In the genomic region with DNA sequence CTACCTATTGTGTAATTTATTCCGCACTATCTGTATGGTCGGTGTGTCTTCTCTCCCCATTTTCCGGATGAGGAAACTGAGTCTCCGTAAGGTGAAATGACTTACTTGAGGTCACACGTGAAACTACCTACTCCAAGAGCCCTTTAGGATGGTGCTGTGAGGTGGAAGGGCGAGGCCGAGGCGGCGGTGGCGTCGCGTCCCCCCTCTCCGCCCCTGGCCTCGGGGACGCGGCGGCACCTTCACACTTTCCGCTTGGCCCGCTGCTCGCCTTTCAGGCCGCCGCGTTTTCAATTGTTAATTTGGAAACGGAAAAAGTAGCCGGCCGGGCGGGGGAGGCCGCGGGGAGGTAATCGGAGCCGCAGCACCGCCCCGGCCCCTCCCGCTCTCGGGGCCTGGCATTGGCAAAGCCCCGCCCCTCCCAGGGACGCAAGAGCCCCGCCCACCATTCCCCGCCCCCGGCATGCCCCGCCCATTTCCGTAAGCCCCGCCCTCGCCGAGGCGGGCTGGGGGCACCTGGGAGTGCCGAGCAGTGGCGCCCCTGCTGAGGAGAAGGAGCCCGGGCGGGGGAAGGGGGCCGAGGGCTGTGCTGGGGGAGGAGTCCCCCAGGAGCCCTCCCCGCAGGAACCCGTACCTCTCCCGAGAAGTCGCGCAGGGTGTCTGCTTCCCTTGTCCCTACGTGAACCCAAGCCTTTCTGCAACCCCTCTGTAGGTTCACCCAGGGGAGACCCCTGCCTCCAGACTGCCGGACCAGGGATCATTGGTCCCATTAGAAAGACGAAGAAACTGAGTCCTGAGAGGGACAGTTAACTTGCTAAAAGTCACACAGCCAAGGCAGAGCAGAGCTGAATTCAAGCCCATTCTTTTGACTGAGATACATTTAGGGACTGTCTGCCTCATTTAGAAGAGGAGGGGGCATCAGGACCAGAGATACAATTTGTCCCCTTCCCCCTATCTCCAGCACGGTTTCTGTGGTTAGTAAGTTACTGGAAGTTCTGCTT, we compare ENCODE assay signal across 8 cellular contexts. TPM values are rescaled to one million over a fixed set of nuclear protein-coding genes. Genes with fewer than 3 reads are reported as not detected.
DNase-seq lines count a peak whose midpoint lies in the region; ATAC-seq and TF ChIP-seq lines count a peak whose summit lies in the region.

No MANE protein-coding gene starts in this region.

- H3K9ac ChIP-seq in endodermal cell (ENCODE audit: extremely low read depth, low read length, poor library complexity, severe bottlenecking): no peak overlapping the region

- no peaks in the 10 kb centered on the region for H3K4me1 Mint-ChIP-seq in Calu3 (ENCODE audit: low read depth, unreplicated experiment)
- H3K4me1 Mint-ChIP-seq in endodermal cell: peaks cover 4% of the 10 kb centered on the region

- POLR2A ChIA-PET in HEK293 (lab: Yijun Ruan, JAX): no interaction called here

- H3K9me3 ChIP-seq in HEK293 (ENCODE audit: control insufficient read depth, insufficient read depth, low read depth, low read length) (no peaks in the 10 kb centered on the region), endodermal cell (ENCODE audit: control insufficient read depth, low read length) (no peaks in the 10 kb centered on the region)

- H3K36me3 ChIP-seq in HEK293 (ENCODE audit: control insufficient read depth in 2 of 2, insufficient read depth in 1 of 2, low read length in 2 of 2): no peaks in the 10 kb centered on the region
- no peaks in the 10 kb centered on the region for H3K36me3 ChIP-seq in endodermal cell (ENCODE audit: control insufficient read depth, insufficient read depth, low read length)

- H3K27me3 Mint-ChIP-seq in Calu3 (ENCODE audit: unreplicated experiment): peaks cover 22% of the 10 kb centered on the region
- peaks cover 23% of the 10 kb centered on the region for H3K27me3 Mint-ChIP-seq in endodermal cell (ENCODE audit: insufficient read depth)

- H3K4me3 Mint-ChIP-seq in Calu3 (ENCODE audit: low read depth, unreplicated experiment) (no peak overlapping the region), endodermal cell (peak overlapping the region; percentile 40)

- TF ChIP-seq CTCF in Calu3 (IDR thresholded peaks at IDR 0.05; ENCODE audit: unreplicated experiment) (no peak), HEK293 (tag by site-specific recombination; IDR thresholded peaks at IDR 0.05) (no peak), endodermal cell (conservative IDR thresholded peaks at IDR 0.05) (no peak)

- no peak for ATAC-seq in GM21528 (IDR thresholded peaks at IDR 0.05; ENCODE audit: low FRiP score, unreplicated experiment)

- H3K27ac Mint-ChIP-seq in Calu3 (ENCODE audit: unreplicated experiment) (no peak overlapping the region), endodermal cell (no peak overlapping the region)

- intact Hi-C loops in Calu3 (cut with micrococcal nuclease; ENCODE audit: unreplicated experiment): no loop called here

- no peak overlapping the region for H3K4me3 ChIP-seq in HEK293 (ENCODE audit: low read depth, low read length)
- peak overlapping the region; percentile 67 for H3K4me3 ChIP-seq in endodermal cell (ENCODE audit: low read length)

- H3K36me3 Mint-ChIP-seq in Calu3 (ENCODE audit: insufficient read depth, unreplicated experiment) (no peaks in the 10 kb centered on the region), endodermal cell (ENCODE audit: low read depth) (no peaks in the 10 kb centered on the region)

- WGBS in endodermal cell (ENCODE audit: insufficient coverage in 1 of 2, insufficient read length in 1 of 2), 2 experiments: 15 to 24% methylated on average over 7 to 60 of the region's 60 CpGs

- no TSS peak for BruUV-seq in Calu3 (replicated peaks; lab: Mats Ljungman, UMichigan)

- CTCF ChIA-PET in Calu3 (lab: Charles Lee): no interaction called here
- CTCF ChIA-PET in HEK293 (lab: Yijun Ruan, JAX): no interaction called here

- H3K27ac ChIP-seq in HEK293 (ENCODE audit: extremely low read depth, low read depth, low read length) (no peak overlapping the region), endodermal cell (ENCODE audit: low read depth, low read length) (no peak overlapping the region)

- H3K4me1 ChIP-seq in HEK293 (ENCODE audit: control insufficient read depth, insufficient read depth, low read length) (no peaks in the 10 kb centered on the region), endodermal cell (ENCODE audit: control insufficient read depth, insufficient read depth, low read length) (no peaks in the 10 kb centered on the region)

- H3K27me3 ChIP-seq in endodermal cell (ENCODE audit: control insufficient read depth, insufficient read depth, low read length, poor library complexity, severe bottlenecking): no peaks in the 10 kb centered on the region

- H3K9me3 Mint-ChIP-seq in Calu3 (ENCODE audit: low read depth, unreplicated experiment) (no peaks in the 10 kb centered on the region), endodermal cell (no peaks in the 10 kb centered on the region)

- DNase-seq in Calu3: peak; percentile 74
- peak; percentile 54 for DNase-seq in NCI-H2227 treated with DMSO at 0.1 percent for 48 hours (lab: John Stamatoyannopoulos, UW)
- peak; percentile 90 for DNase-seq in activated CD8-positive, alpha-beta memory T cell treated with anti-CD3 and anti-CD28 coated beads for 24 hours
- DNase-seq in endodermal cell: peak; percentile 97
- peak; percentile 24 for DNase-seq in midbrain (lab: John Stamatoyannopoulos, UW)
- DNase-seq in stimulated activated CD8-positive, alpha-beta memory T cell treated with anti-CD3 and anti-CD28 coated beads, Interleukin-15, amount 100 ng/mL, for 48 hours (ENCODE audit: low read depth in 2 of 2): peak; percentile 74 to 82

TF ChIP-seq in HEK293, 187 proteins besides CTCF, POLR2A, EP300 and RAD21:
- TF ChIP-seq ZNF624 (tag by site-specific recombination; IDR thresholded peaks at IDR 0.05) (no peak), ZNF341 (tag by site-specific recombination; IDR thresholded peaks at IDR 0.05; ENCODE audit: low read depth) (0 out of 2 replicates have a peak, but pooled peaks have one; percentile 31), PATZ1 (tag by site-specific recombination; IDR thresholded peaks at IDR 0.05) (0 out of 2 replicates have a peak, but pooled peaks have one; percentile 37), RBAK (tag by site-specific recombination; IDR thresholded peaks at IDR 0.05) (no peak), ZNF350 (tag by site-specific recombination; IDR thresholded peaks at IDR 0.05) (no peak), GLIS2 (tag by site-specific recombination; IDR thresholded peaks at IDR 0.05) (peak; percentile 39; the same call in 1 of the 2 replicates), SP3 (tag by site-specific recombination; IDR thresholded peaks at IDR 0.05) (peak; percentile 51; the same call in 1 of the 2 replicates), SP2 (tag by site-specific recombination; IDR thresholded peaks at IDR 0.05) (peak; percentile 74), KLF9 (tag by site-specific recombination; IDR thresholded peaks at IDR 0.05; ENCODE audit: low read depth) (peak; percentile 58)

RNA-seq across cellular contexts. Expression of gene KCNQ4, which starts 18.8 kb away (rescaled TPM):
- 0.92 and 1.4 TPM in 2 replicates for total RNA-seq in Calu3 (2022)
- total RNA-seq in endodermal cell: under 1 TPM; 0.22 to 0.88 TPM
- 1.7 TPM for polyA plus RNA-seq in endodermal cell (2013, experiment 1 of 2)
- polyA plus RNA-seq in endodermal cell (2013, experiment 2 of 2): 1.4 TPM

RNA-seq across cellular contexts. Expression of gene CITED4, which starts 59.8 kb away (rescaled TPM):
- total RNA-seq in Calu3 (2022): 81.2 and 85.2 TPM in 2 replicates
- 1 to 10 TPM; 9.0 to 9.5 TPM for total RNA-seq in endodermal cell
- polyA plus RNA-seq in endodermal cell (2013, experiment 1 of 2): 7.2 TPM
- polyA plus RNA-seq in endodermal cell (2013, experiment 2 of 2): 5.6 TPM

Comparison
In these comparisons a context has a peak if more than half of its experiments do, and no peak if none do; other contexts are left out.
1. DNase-seq: peak in every context shown above with its lines; median percentile 97 in endodermal cell; 90 in activated CD8-positive, alpha-beta memory T cell treated with anti-CD3 and anti-CD28 coated beads for 24 hours; 78 in stimulated activated CD8-positive, alpha-beta memory T cell treated with anti-CD3 and anti-CD28 coated beads, Interleukin-15, amount 100 ng/mL, for 48 hours; 74 in Calu3; 54 in NCI-H2227 treated with DMSO at 0.1 percent for 48 hours; 24 in midbrain.